ENCODE assay signal across 13 cellular contexts in the genomic region with DNA sequence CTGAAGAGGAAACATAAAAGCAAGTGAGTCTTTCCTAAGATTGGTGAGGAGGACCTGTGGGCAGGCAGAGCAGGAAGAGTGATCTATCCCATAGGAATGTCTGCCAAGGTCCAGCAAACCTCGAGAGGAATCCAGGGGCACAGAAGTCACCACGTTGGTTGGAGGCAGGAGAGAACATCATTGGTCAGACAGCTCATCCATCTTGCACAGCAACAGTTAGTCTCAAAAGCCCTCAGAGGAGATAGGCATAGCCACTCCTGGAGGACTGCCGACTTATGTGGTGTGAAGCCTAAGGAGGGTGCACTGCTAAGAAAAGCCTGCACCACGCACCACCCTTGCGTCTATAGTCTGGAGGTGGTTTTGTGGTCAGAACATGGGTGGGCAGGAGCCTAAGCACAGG.
A peak's percentile ranks its signal among the peaks of the same experiment; 100 is the strongest.
DNase-seq lines count a peak whose midpoint lies in the region; ATAC-seq, FAIRE-seq and TF ChIP-seq lines count a peak whose summit lies in the region.
"Had no signal": no experiment of that assay in that cellular context is flagged by ENCODE, and none has a peak within 500 bp of the region (broad histone marks: within the 10 kb centered on the region; RNA-seq: fewer than 3 reads in every experiment).

No MANE protein-coding gene starts in this region.

- H3K4me1 ChIP-seq in foreskin keratinocyte (peaks cover 38% of the 10 kb centered on the region), suprapubic skin (no peaks in the 10 kb centered on the region)

- FAIRE-seq in H54 (lab: Jason Lieb, UNC), result peak; percentile 97

- no peaks in the 10 kb centered on the region for H3K9me3 ChIP-seq in suprapubic skin
- H3K9me3 ChIP-seq: thoracic aorta had no signal

- H3K27me3 ChIP-seq in foreskin keratinocyte (no peaks in the 10 kb centered on the region), suprapubic skin (no peaks in the 10 kb centered on the region)

- TF ChIP-seq POLR2A in H54 (IDR thresholded peaks at IDR 0.05; ENCODE audit: low read depth, low read length) (no peak), suprapubic skin (IDR thresholded peaks at IDR 0.05) (no peak)

- no peak overlapping the region for H3K4me3 ChIP-seq in suprapubic skin
- H3K4me3 ChIP-seq: thoracic aorta had no signal

- no peak for TF ChIP-seq EP300 in suprapubic skin (IDR thresholded peaks at IDR 0.05)

- TF ChIP-seq CTCF in foreskin keratinocyte (conservative IDR thresholded peaks at IDR 0.05) (no peak), suprapubic skin (IDR thresholded peaks at IDR 0.05) (no peak)

- peak; percentile 49 for DNase-seq in 8988T
- peak; percentile 61 for DNase-seq in H54 (ENCODE audit: insufficient read length, low spot score)
- DNase-seq in T1000 (lab: John Stamatoyannopoulos, UW), result peak; percentile 70
- peak; percentile 81 to 93 for DNase-seq in foreskin keratinocyte
- DNase-seq in NCI-H526 (lab: John Stamatoyannopoulos, UW), result no peak
- DNase-seq in suprapubic skin (ENCODE audit: low spot score in 2 of 2), result no peak
- DNase-seq: activated CD4-positive, alpha-beta T cell treated with anti-CD3 and anti-CD28 coated beads for 48 hours; activated naive CD4-positive, alpha-beta T cell; naive B cell; NCI-H2107 had no signal

- WGBS in suprapubic skin, result 51% methylated on average over 2 of the region's 5 CpGs

- ATAC-seq in foreskin keratinocyte, result peak; percentile 37
- ATAC-seq in GM21619 (IDR thresholded peaks at IDR 0.05; ENCODE audit: unreplicated experiment), result no peak
- ATAC-seq in HG02763 (IDR thresholded peaks at IDR 0.05; ENCODE audit: unreplicated experiment), result no peak

- H3K36me3 ChIP-seq in suprapubic skin, result no peaks in the 10 kb centered on the region
- H3K36me3 ChIP-seq: thoracic aorta had no signal

- peak overlapping the region; percentile 95 for H3K27ac ChIP-seq in foreskin keratinocyte
- H3K27ac ChIP-seq in suprapubic skin, result no peak overlapping the region
- H3K27ac ChIP-seq: thoracic aorta had no signal

Comparison
In these comparisons a context has a peak if more than half of its experiments do, and no peak if none do; other contexts are left out.
1. DNase-seq: peak in 8988T (single experiment), H54 (single experiment), T1000 (single experiment) and foreskin keratinocyte (2 of 2); none in NCI-H526 (0 of 2) and suprapubic skin (0 of 2).